ENCODE assay signal across 13 cellular contexts in the genomic region with DNA sequence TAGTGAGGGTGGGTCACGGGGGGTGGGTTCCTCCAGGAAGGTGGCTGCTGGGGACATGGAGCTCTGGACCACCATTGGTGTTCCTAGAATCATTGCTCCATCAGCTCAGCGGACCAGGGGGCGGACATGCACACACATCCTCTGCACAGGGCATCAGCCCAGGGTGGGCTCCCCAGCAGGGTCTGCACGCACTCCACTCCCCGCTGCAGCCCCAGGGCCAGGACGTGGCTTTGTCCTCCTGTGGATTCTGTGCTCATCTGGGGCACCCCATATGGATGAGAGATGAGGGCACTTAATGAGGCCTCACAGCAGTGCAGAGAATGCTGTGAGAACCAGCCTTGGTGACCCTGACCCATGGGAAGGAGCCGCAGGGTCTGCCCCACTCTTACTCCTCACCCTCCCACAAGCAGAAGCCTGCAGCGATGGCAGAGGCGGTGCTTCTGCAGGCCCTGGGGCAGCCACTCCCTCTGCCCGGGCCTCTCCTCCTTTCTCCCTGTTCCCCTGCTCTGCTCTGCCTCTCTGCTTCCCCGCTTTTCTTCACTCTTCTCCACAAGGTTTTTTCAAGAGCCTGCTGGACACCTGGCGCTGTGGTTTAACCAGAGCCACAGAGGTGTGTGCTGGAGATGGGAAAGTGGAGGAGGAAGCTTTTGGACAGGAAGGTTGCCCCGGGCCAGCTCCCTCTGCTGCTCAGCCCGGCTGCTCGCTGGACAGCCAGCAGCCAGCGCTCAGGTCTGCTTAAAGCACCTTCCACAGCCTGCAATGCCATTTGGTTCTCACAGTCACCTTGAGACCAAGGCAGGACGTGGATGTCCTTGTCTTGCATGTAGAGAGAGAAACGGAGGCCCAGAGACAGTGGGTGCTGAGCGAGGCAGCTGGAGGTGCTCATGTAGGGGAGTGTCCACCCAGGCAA. TPM values are rescaled to one million over a fixed set of nuclear protein-coding genes. Genes with fewer than 3 reads are reported as not detected.
A peak's percentile ranks its signal among the peaks of the same experiment; 100 is the strongest.
DNase-seq lines count a peak whose midpoint lies in the region; ATAC-seq and TF ChIP-seq lines count a peak whose summit lies in the region.
"Had no signal": no experiment of that assay in that cellular context is flagged by ENCODE, and none has a peak within 500 bp of the region (broad histone marks: within the 10 kb centered on the region; RNA-seq: fewer than 3 reads in every experiment).

No MANE protein-coding gene starts in this region.

- TF ChIP-seq CTCF in SK-N-SH (IDR thresholded peaks at IDR 0.05) (no peak), Peyer's patch (IDR thresholded peaks at IDR 0.05) (no peak), sigmoid colon (IDR thresholded peaks at IDR 0.05) (no peak)

- TF ChIP-seq RAD21 in SK-N-SH (IDR thresholded peaks at IDR 0.05; ENCODE audit: low read length), result no peak

- TF ChIP-seq EP300 in SK-N-SH (IDR thresholded peaks at IDR 0.05; ENCODE audit: borderline replicate concordance in 1 of 2, low read depth in 1 of 2, low read length in 1 of 2) (no peak), sigmoid colon (IDR thresholded peaks at IDR 0.05) (no peak)

- no peak overlapping the region for H3K27ac ChIP-seq in SK-N-SH (ENCODE audit: low read depth in 2 of 2, low read length in 1 of 2)
- no peak overlapping the region for H3K27ac ChIP-seq in Peyer's patch
- H3K27ac ChIP-seq in sigmoid colon, result no peak overlapping the region
- H3K27ac ChIP-seq: vagina had no signal

- DNase-seq in SK-N-SH (no peak), Peyer's patch (peak in 2 of 3 donors; percentile 29 to 44), islet precursor cell (peak; percentile 67), sigmoid colon (peak; percentile 60), NCI-H1694 treated with DMSO at 0.1 percent for 48 hours (lab: John Stamatoyannopoulos, UW) (no peak)
- no peak for DNase-seq in activated CD4-positive, alpha-beta T cell treated with anti-CD3 and anti-CD28 coated beads, Interleukin-2, amount 50 U/mL, for 4 hours
- DNase-seq: activated CD8-positive, alpha-beta T cell treated with anti-CD3 and anti-CD28 coated beads, Interleukin-2, amount 10 ng/mL, durations not matched to agents 7 days and 5 days; HFFc6; KBM-7; NCI-H2081 had no signal

- POLR2A ChIA-PET in SK-N-SH (lab: Yijun Ruan, JAX), result interaction anchor here (1.0 to 1.3 kb wide), 2 partner anchors 61 to 213 kb away, joined by 3 to 4 read pairs; no protein-coding TSS in a partner anchor

- no peaks in the 10 kb centered on the region for H3K9me3 ChIP-seq in SK-N-SH
- H3K9me3 ChIP-seq in Peyer's patch, result peaks cover 0 to 7% (median 0%) of the 10 kb centered on the region in 4 donors
- no peaks in the 10 kb centered on the region for H3K9me3 ChIP-seq in sigmoid colon
- H3K9me3 ChIP-seq: vagina had no signal

- CTCF ChIA-PET in SK-N-SH (lab: Yijun Ruan, JAX), result interaction anchor here (0.9 to 5.2 kb wide), 3 partner anchors 21 to 63 kb away, joined by 3 to 25 read pairs (median 5); no protein-coding TSS in a partner anchor

- H3K4me3 ChIP-seq in SK-N-SH (ENCODE audit: low read depth in 2 of 2, low read length in 1 of 2) (no peak overlapping the region), Peyer's patch (no peak overlapping the region), sigmoid colon (no peak overlapping the region)
- H3K4me3 ChIP-seq: vagina had no signal

- H3F3A ChIP-seq in SK-N-SH (replicated peaks; ENCODE audit: insufficient read depth), result no peaks in the 10 kb centered on the region

- H3K36me3 ChIP-seq in SK-N-SH (replicated peaks in 1 of 2; ENCODE audit: control insufficient read depth in 1 of 2, insufficient read depth in 2 of 2, low read length in 1 of 2), result no peaks in the 10 kb centered on the region
- no peaks in the 10 kb centered on the region for H3K36me3 ChIP-seq in Peyer's patch
- no peaks in the 10 kb centered on the region for H3K36me3 ChIP-seq in sigmoid colon
- H3K36me3 ChIP-seq: vagina had no signal

- no peak for TF ChIP-seq POLR2A in Peyer's patch (IDR thresholded peaks at IDR 0.05)
- TF ChIP-seq POLR2A in sigmoid colon (IDR thresholded peaks at IDR 0.05), result no peak

- ATAC-seq in SK-N-SH treated with all-trans-retinoic acid at 6 μM for 48 hours (peak; percentile 16; the same call in 1 of the 3 replicates), GM21381 (IDR thresholded peaks at IDR 0.05; ENCODE audit: unreplicated experiment) (no peak)
- ATAC-seq: activated CD8-positive, alpha-beta T cell treated with anti-CD3 and anti-CD28 coated beads, Interleukin-2, amount 10 ng/mL, durations not matched to agents 7 days and 5 days had no signal

- H3K27me3 ChIP-seq in SK-N-SH (ENCODE audit: insufficient read depth), result peaks cover 5% of the 10 kb centered on the region; the same call in 1 of the 2 replicates
- H3K27me3 ChIP-seq in Peyer's patch, result no peaks in the 10 kb centered on the region
- peaks cover 2 to 51% (median 27%) of the 10 kb centered on the region in 3 donors for H3K27me3 ChIP-seq in sigmoid colon
- H3K27me3 ChIP-seq: vagina had no signal

- no peak overlapping the region for H3K4me2 ChIP-seq in SK-N-SH

- H3K4me1 ChIP-seq in SK-N-SH (ENCODE audit: control insufficient read depth in 1 of 2, insufficient read depth in 2 of 2, low read depth in 1 of 2, low read length in 1 of 2) (peaks cover 5 to 29% of the 10 kb centered on the region in 2 experiments; a peak in 2 of 4 replicates), Peyer's patch (peaks cover 0 to 4% (median 0%) of the 10 kb centered on the region in 4 donors), sigmoid colon (peaks cover 0 to 4% (median 3%) of the 10 kb centered on the region in 4 donors)
- H3K4me1 ChIP-seq: vagina had no signal

- H3K9me2 ChIP-seq in SK-N-SH, result no peaks in the 10 kb centered on the region

- no peak overlapping the region for H3K9ac ChIP-seq in SK-N-SH

- intact Hi-C loops in sigmoid colon (cut with DNase I), result no loop called here

- no peaks in the 10 kb centered on the region for H4K20me1 ChIP-seq in SK-N-SH (ENCODE audit: insufficient read depth)

- no peak overlapping the region for H2AFZ ChIP-seq in SK-N-SH (ENCODE audit: low read depth)

- 75% methylated on average over 16 of the region's 19 CpGs for WGBS in SK-N-SH (ENCODE audit: low lambda C conversion rate)
- WGBS in sigmoid colon, 2 donors, result 49 to 63% methylated on average over 19 of the region's 19 CpGs

- no peaks in the 10 kb centered on the region for H3K79me2 ChIP-seq in SK-N-SH (ENCODE audit: insufficient read depth)

TF ChIP-seq in SK-N-SH treated with all-trans-retinoic acid at 6 μM for 48 hours, 23 proteins besides CTCF, POLR2A, EP300 and RAD21 (continues in another document):
- TF ChIP-seq, protein P1, sequence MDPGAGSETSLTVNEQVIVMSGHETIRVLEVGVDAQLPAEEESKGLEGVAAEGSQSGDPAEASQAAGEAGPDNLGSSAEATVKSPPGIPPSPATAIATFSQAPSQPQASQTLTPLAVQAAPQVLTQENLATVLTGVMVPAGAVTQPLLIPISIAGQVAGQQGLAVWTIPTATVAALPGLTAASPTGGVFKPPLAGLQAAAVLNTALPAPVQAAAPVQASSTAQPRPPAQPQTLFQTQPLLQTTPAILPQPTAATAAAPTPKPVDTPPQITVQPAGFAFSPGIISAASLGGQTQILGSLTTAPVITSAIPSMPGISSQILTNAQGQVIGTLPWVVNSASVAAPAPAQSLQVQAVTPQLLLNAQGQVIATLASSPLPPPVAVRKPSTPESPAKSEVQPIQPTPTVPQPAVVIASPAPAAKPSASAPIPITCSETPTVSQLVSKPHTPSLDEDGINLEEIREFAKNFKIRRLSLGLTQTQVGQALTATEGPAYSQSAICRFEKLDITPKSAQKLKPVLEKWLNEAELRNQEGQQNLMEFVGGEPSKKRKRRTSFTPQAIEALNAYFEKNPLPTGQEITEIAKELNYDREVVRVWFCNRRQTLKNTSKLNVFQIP (CRISPR knock-in tag; IDR thresholded peaks at IDR 0.05; ENCODE audit: borderline replicate concordance, low read depth), result no peak
- TF ChIP-seq PPARA (CRISPR knock-in tag; IDR thresholded peaks at IDR 0.05; ENCODE audit: borderline replicate concordance) (no peak), ZFP30 (CRISPR knock-in tag; IDR thresholded peaks at IDR 0.05) (no peak), ZFP3 (CRISPR knock-in tag; IDR thresholded peaks at IDR 0.05) (no peak), TCF4 (CRISPR knock-in tag; IDR thresholded peaks at IDR 0.05; ENCODE audit: borderline replicate concordance) (no peak)

TF ChIP-seq in SK-N-SH, 30 proteins besides CTCF, POLR2A, EP300 and RAD21 (continues in another document):
- TF ChIP-seq MEF2A (IDR thresholded peaks at IDR 0.05; ENCODE audit: borderline replicate concordance, low read depth) (no peak), EZH2phosphoT487 (IDR thresholded peaks at IDR 0.05; ENCODE audit: borderline replicate concordance, low read depth) (no peak), RCOR1 (IDR thresholded peaks at IDR 0.05; ENCODE audit: low read length) (no peak), TCF12 (IDR thresholded peaks at IDR 0.05) (no peak), MXI1 (IDR thresholded peaks at IDR 0.05; ENCODE audit: low read depth, low read length) (no peak), POLR2AphosphoS5 (IDR thresholded peaks at IDR 0.05; ENCODE audit: low read depth, low read length) (no peak), TAF1 (IDR thresholded peaks at IDR 0.05; ENCODE audit: borderline replicate concordance, low read depth, low read length) (no peak), RFX5 (IDR thresholded peaks at IDR 0.05; ENCODE audit: low read length) (no peak), JUND (IDR thresholded peaks at IDR 0.05) (no peak), ELF1 (IDR thresholded peaks at IDR 0.05) (no peak), SMC3 (IDR thresholded peaks at IDR 0.05; ENCODE audit: low read depth, low read length) (no peak)
- TF ChIP-seq, protein P2, sequence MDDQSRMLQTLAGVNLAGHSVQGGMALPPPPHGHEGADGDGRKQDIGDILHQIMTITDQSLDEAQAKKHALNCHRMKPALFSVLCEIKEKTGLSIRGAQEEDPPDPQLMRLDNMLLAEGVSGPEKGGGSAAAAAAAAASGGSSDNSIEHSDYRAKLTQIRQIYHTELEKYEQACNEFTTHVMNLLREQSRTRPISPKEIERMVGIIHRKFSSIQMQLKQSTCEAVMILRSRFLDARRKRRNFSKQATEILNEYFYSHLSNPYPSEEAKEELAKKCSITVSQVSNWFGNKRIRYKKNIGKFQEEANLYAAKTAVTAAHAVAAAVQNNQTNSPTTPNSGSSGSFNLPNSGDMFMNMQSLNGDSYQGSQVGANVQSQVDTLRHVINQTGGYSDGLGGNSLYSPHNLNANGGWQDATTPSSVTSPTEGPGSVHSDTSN (IDR thresholded peaks at IDR 0.05), result no peak

RNA-seq across cellular contexts. Expression of a gene that starts 26.2 kb away (rescaled TPM):
- polyA plus RNA-seq in SK-N-SH (2012; rRNA removed), result 4.2 and 9.5 TPM in 2 replicates
- 5.8 and 7.4 TPM in 2 replicates for polyA plus RNA-seq in SK-N-SH (2012; cell fraction: cytosol; rRNA removed)
- polyA plus RNA-seq in SK-N-SH (2012; cell fraction: nucleus; rRNA removed), result 16.9 and 21.5 TPM in 2 replicates
- 1 to 10 TPM in 3 of 4 donors, not detected in 1; 1.1 to 6.0 (median 4.4) TPM for total RNA-seq in Peyer's patch
- 10 to 100 TPM in 1 of 4 donors, 1 to 10 TPM in 3; 5.5 to 21.3 (median 8.4) TPM for total RNA-seq in sigmoid colon
- 1 to 10 TPM; 1.2 to 9.6 (median 2.4) TPM for polyA plus RNA-seq in sigmoid colon
- total RNA-seq: HFFc6 had no signal

Comparison
In these comparisons a context has a peak if more than half of its experiments do, and no peak if none do; other contexts are left out.
1. DNase-seq: peak in Peyer's patch (2 of 3), islet precursor cell (single experiment) and sigmoid colon (single experiment); none in SK-N-SH (single experiment), NCI-H1694 treated with DMSO at 0.1 percent for 48 hours (single experiment) and activated CD4-positive, alpha-beta T cell treated with anti-CD3 and anti-CD28 coated beads, Interleukin-2, amount 50 U/mL, for 4 hours (0 of 2).